1 cellular context compared by ENCODE assay signal in genomic region chr22:38264322-38264843, GRCh38.
TF ChIP-seq lines count a peak whose summit lies in the region.

No MANE protein-coding gene starts in this region.

TF ChIP-seq in GM23338, 12 proteins besides CTCF, POLR2A, EP300 and RAD21 (continued from another document):
- TF ChIP-seq JUNB (IDR thresholded peaks at IDR 0.05; ENCODE audit: unreplicated experiment) = no peak
- no peak for TF ChIP-seq STAT1 (IDR thresholded peaks at IDR 0.05; ENCODE audit: unreplicated experiment)
- no peak for TF ChIP-seq CREB1 (CRISPR knock-in tag; IDR thresholded peaks at IDR 0.05; ENCODE audit: low read depth)
- TF ChIP-seq REST (IDR thresholded peaks at IDR 0.05; ENCODE audit: unreplicated experiment) = no peak
- TF ChIP-seq ZNF114 (CRISPR knock-in tag; IDR thresholded peaks at IDR 0.05) = no peak
- no peak for TF ChIP-seq ZNF462 (CRISPR knock-in tag; IDR thresholded peaks at IDR 0.05)
